In genomic region chr9:98248737-98249474, GRCh38 we compare ENCODE assay signal across 8 cellular contexts. TPM values are rescaled to one million over a fixed set of nuclear protein-coding genes. Genes with fewer than 3 reads are reported as not detected.
DNase-seq lines count a peak whose midpoint lies in the region; ATAC-seq, FAIRE-seq and TF ChIP-seq lines count a peak whose summit lies in the region.

No MANE protein-coding gene starts in this region.

- DNase-seq in A549 (ENCODE audit: low read depth in 1 of 2, low spot score in 1 of 2) (peak in 1 of 2 experiments; percentile 77), HT1080 (ENCODE audit: low read depth) (peak; percentile 72), astrocyte of the hippocampus (ENCODE audit: low read depth, low spot score) (peak; percentile 74), left lobe of liver (ENCODE audit: low spot score) (no peak), vagina (ENCODE audit: extremely low spot score in 2 of 2) (no peak), NCI-H82 treated with DMSO at 0.1 percent for 48 hours (lab: John Stamatoyannopoulos, UW; ENCODE audit: unreplicated experiment) (no peak), NCI-H1417 (lab: John Stamatoyannopoulos, UW) (no peak)

- TF ChIP-seq RAD21 in A549 (conservative IDR thresholded peaks at IDR 0.05 in 1 of 2, IDR thresholded peaks at IDR 0.05 in 1 of 2), result no peak

- POLR2A ChIA-PET in A549 (lab: Yijun Ruan, JAX), result no interaction called here

- H3K27me3 ChIP-seq in vagina, result no peaks in the 10 kb centered on the region

- H3K9me3 ChIP-seq in A549, result no peaks in the 10 kb centered on the region
- no peaks in the 10 kb centered on the region for H3K9me3 ChIP-seq in vagina

- no peak overlapping the region for H3K4me3 ChIP-seq in A549
- no peak overlapping the region for H3K4me3 ChIP-seq in vagina

- H3K4me1 ChIP-seq in A549 (peaks cover 77% of the 10 kb centered on the region), vagina (peaks cover 54% of the 10 kb centered on the region)

- CTCF ChIA-PET in A549 (lab: Yijun Ruan, JAX), result interaction anchor here (1.0 to 1.7 kb wide), 2 partner anchors 15 to 325 kb away, joined by 3 to 4 read pairs; no protein-coding TSS in a partner anchor

- TF ChIP-seq CTCF in A549 (IDR thresholded peaks at IDR 0.05), result no peak
- TF ChIP-seq CTCF in vagina (IDR thresholded peaks at IDR 0.05), result no peak

- H3K4me2 ChIP-seq in A549, result peak overlapping the region; percentile 32

- intact Hi-C loops in vagina (cut with DNase I), result no loop called here

- TF ChIP-seq POLR2A in A549 (IDR thresholded peaks at IDR 0.05; ENCODE audit: low read length) (no peak), vagina (IDR thresholded peaks at IDR 0.05) (no peak)

- no peak for FAIRE-seq in A549 (lab: Jason Lieb, UNC)

- H3K27ac ChIP-seq in A549 (peak overlapping the region; percentile 68 to 86), vagina (peak overlapping the region; percentile 85)

- peak; percentile 23 to 48; a peak in 2 of 5 replicates for TF ChIP-seq EP300 in A549 (IDR thresholded peaks at IDR 0.05)

- ATAC-seq in A549, result peak; percentile 37 to 43; a peak in 4 of 6 replicates
- ATAC-seq in left lobe of liver, result peak; percentile 59
- no peak for ATAC-seq in GM21737 (IDR thresholded peaks at IDR 0.05; ENCODE audit: unreplicated experiment)

- 63% methylated on average over 14 of the region's 16 CpGs for whole genome bisulfite sequencing in A549 (ENCODE audit: missing lambda C conversion rate)

- no peaks in the 10 kb centered on the region for H3K36me3 ChIP-seq in vagina

TF ChIP-seq in A549, 52 proteins besides CTCF, POLR2A, EP300 and RAD21:
- TF ChIP-seq, protein P1, sequence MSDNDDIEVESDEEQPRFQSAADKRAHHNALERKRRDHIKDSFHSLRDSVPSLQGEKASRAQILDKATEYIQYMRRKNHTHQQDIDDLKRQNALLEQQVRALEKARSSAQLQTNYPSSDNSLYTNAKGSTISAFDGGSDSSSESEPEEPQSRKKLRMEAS (IDR thresholded peaks at IDR 0.05), result peak; percentile 81
- no peak for TF ChIP-seq MAZ (IDR thresholded peaks at IDR 0.05; ENCODE audit: borderline replicate concordance, low read depth, low read length)
- TF ChIP-seq HES2 (IDR thresholded peaks at IDR 0.05), result no peak
- TF ChIP-seq ZNF302 (CRISPR knock-in tag; IDR thresholded peaks at IDR 0.05), result no peak
- TF ChIP-seq NFE2L2 (conservative IDR thresholded peaks at IDR 0.05; ENCODE audit: low read length), result peak; percentile 44; the same call in 1 of the 2 replicates
- TF ChIP-seq PHF8 (IDR thresholded peaks at IDR 0.05; ENCODE audit: borderline replicate concordance, low read depth), result no peak
- TF ChIP-seq GATA3 (IDR thresholded peaks at IDR 0.05; ENCODE audit: borderline replicate concordance), result no peak
- TF ChIP-seq FOSL2 (IDR thresholded peaks at IDR 0.05), result no peak; the same call in 1 of the 2 replicates
- peak; percentile 51 for TF ChIP-seq FOSL2 (CRISPR knock-in tag; IDR thresholded peaks at IDR 0.05)
- no peak for TF ChIP-seq ESRRA (IDR thresholded peaks at IDR 0.05; ENCODE audit: borderline replicate concordance, low read length)
- TF ChIP-seq NPAS2 (CRISPR knock-in tag; IDR thresholded peaks at IDR 0.05; ENCODE audit: borderline replicate concordance), result no peak
- no peak for TF ChIP-seq PBX3 (IDR thresholded peaks at IDR 0.05)
- no peak for TF ChIP-seq POLR2AphosphoS2 (conservative IDR thresholded peaks at IDR 0.05; ENCODE audit: low read length)
- TF ChIP-seq CBX2 (IDR thresholded peaks at IDR 0.05; ENCODE audit: borderline replicate concordance, low read depth), result no peak
- TF ChIP-seq HOXB13 (CRISPR knock-in tag; IDR thresholded peaks at IDR 0.05; ENCODE audit: low read depth), result no peak
- no peak for TF ChIP-seq TFCP2L1 (CRISPR knock-in tag; IDR thresholded peaks at IDR 0.05)
- no peak for TF ChIP-seq MYC (IDR thresholded peaks at IDR 0.05; ENCODE audit: borderline replicate concordance, low read length)
- no peak for TF ChIP-seq CHD2 (IDR thresholded peaks at IDR 0.05; ENCODE audit: low read length, partially characterized antibody)
- TF ChIP-seq RCOR1 (IDR thresholded peaks at IDR 0.05; ENCODE audit: low read depth, low read length), result no peak
- no peak for TF ChIP-seq CHD4 (IDR thresholded peaks at IDR 0.05; ENCODE audit: borderline replicate concordance)
- TF ChIP-seq, protein P2, sequence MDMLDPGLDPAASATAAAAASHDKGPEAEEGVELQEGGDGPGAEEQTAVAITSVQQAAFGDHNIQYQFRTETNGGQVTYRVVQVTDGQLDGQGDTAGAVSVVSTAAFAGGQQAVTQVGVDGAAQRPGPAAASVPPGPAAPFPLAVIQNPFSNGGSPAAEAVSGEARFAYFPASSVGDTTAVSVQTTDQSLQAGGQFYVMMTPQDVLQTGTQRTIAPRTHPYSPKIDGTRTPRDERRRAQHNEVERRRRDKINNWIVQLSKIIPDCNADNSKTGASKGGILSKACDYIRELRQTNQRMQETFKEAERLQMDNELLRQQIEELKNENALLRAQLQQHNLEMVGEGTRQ (IDR thresholded peaks at IDR 0.05), result peak; percentile 43
- TF ChIP-seq MAFK (IDR thresholded peaks at IDR 0.05; ENCODE audit: partially characterized antibody), result peak; percentile 79
- no peak for TF ChIP-seq HEYL (CRISPR knock-in tag; IDR thresholded peaks at IDR 0.05)
- peak in 1 of 2 experiments; percentile 37; a peak in 1 of 5 replicates for TF ChIP-seq JUN (IDR thresholded peaks at IDR 0.05)
- peak; percentile 72 to 73; a peak in 3 of 4 replicates for TF ChIP-seq CEBPB (IDR thresholded peaks at IDR 0.05)
- 0 out of 2 replicates have a peak, but pooled peaks have one; percentile 36 for TF ChIP-seq JUNB (IDR thresholded peaks at IDR 0.05)

RNA-seq across cellular contexts. Expression of gene TBC1D2, which starts 6.5 kb away (rescaled TPM):
- polyA plus RNA-seq in A549 (2011; rRNA removed) (3.3 and 4.1 TPM in 2 replicates), A549 (2017; fragmentation: RNase III; extraction: RNeasy Plus Mini Kit Qiagen cat#74134 plus additional on column Dnase treatment) (6.5 to 7.5 TPM (median 7.3 TPM) in 3 replicates)
- 4.1 and 4.6 TPM in 2 replicates for polyA plus RNA-seq in A549 (2012; cell fraction: cytosol; rRNA removed)
- 11.3 and 11.9 TPM in 2 replicates for polyA plus RNA-seq in A549 (2012; cell fraction: nucleus; rRNA removed)
- polyA minus RNA-seq in A549 (2011; rRNA and poly(A)+ RNA removed), result 5.4 and 6.4 TPM in 2 replicates
- 36.6 and 36.9 TPM in 2 replicates for total RNA-seq in HT1080 (2014; rRNA removed; shearing (Covaris generic))
- polyA plus RNA-seq in HT1080 (2015; cell fraction: cytosol; rRNA removed), result 42.6 and 45.1 TPM in 2 replicates
- 97.8 and 105 TPM in 2 replicates for polyA plus RNA-seq in HT1080 (2015; cell fraction: nucleus; rRNA removed)
- total RNA-seq in left lobe of liver (17.4 TPM), vagina (28.0 TPM)

RNA-seq across cellular contexts. Expression of gene CORO2A, which starts 56.5 kb away (rescaled TPM):
- polyA plus RNA-seq in A549 (2011; rRNA removed), result 2.0 and 3.1 TPM in 2 replicates
- polyA plus RNA-seq in A549 (2012; cell fraction: cytosol; rRNA removed), result 0.42 and 0.53 TPM in 2 replicates
- 0.29 and 0.31 TPM in 2 replicates for polyA plus RNA-seq in A549 (2012; cell fraction: nucleus; rRNA removed)
- 0.42 to 0.50 TPM (median 0.49 TPM) in 3 replicates for polyA plus RNA-seq in A549 (2017; fragmentation: RNase III; extraction: RNeasy Plus Mini Kit Qiagen cat#74134 plus additional on column Dnase treatment)
- 2.4 and 4.8 TPM in 2 replicates for polyA minus RNA-seq in A549 (2011; rRNA and poly(A)+ RNA removed)
- total RNA-seq in HT1080 (2014; rRNA removed; shearing (Covaris generic)), result 9.2 and 12.5 TPM in 2 replicates
- 7.1 and 7.9 TPM in 2 replicates for polyA plus RNA-seq in HT1080 (2015; cell fraction: cytosol; rRNA removed)
- 4.6 and 4.9 TPM in 2 replicates for polyA plus RNA-seq in HT1080 (2015; cell fraction: nucleus; rRNA removed)
- 3.7 TPM for total RNA-seq in left lobe of liver
- 17.4 TPM for total RNA-seq in vagina

Comparison
In these comparisons a context has a peak if more than half of its experiments do, and no peak if none do; other contexts are left out.
1. DNase-seq: peak in HT1080 (single experiment) and astrocyte of the hippocampus (single experiment); none in left lobe of liver (single experiment), vagina (0 of 2), NCI-H82 treated with DMSO at 0.1 percent for 48 hours (single experiment) and NCI-H1417 (0 of 3).